Comparison of ENCODE assay signal across 9 cellular contexts in the genomic region with DNA sequence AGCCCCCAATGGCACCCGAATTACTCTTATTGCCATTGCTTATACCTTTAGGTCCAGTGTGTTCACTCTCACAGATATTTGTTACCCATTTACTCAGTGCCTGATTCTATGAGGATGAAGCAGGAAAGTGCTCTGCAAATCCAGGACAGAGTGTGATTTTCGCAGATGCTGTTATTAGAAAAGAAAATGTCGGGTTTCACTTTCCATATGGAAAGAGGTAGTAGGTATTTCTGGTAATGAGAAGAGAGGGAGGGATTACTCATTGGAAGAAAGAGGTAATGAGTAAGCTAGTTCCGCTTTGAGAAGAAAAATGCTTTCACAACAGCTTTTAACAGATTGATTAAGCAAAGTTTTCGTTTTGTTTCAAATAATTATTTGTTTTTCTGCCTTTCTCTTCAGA.
DNase-seq lines count a peak whose midpoint lies in the region; ATAC-seq, FAIRE-seq and TF ChIP-seq lines count a peak whose summit lies in the region.
"Had no signal": no experiment of that assay in that cellular context is flagged by ENCODE, and none has a peak within 500 bp of the region (broad histone marks: within the 10 kb centered on the region; RNA-seq: fewer than 3 reads in every experiment).

No MANE protein-coding gene starts in this region.

- peak; percentile 61 for ATAC-seq in GM19463 (IDR thresholded peaks at IDR 0.05; ENCODE audit: unreplicated experiment)
- ATAC-seq in HG03139 (IDR thresholded peaks at IDR 0.05; ENCODE audit: unreplicated experiment), result peak; percentile 79
- no peak for ATAC-seq in T-cell (replicated peaks in 1 of 4)

- H3K9me3 Mint-ChIP-seq in activated T-helper 1 cell treated with anti-CD3 and anti-CD28 coated beads, Interleukin-12 subunit alpha, Interleukin-12 subunit beta, Interleukin-2, Interleukin-4 antibody, amounts not matched to agents 30 ng/mL and 10 ng/mL and 1 ng/mL, durations not matched to agents 14 hours and 24 hours and 36 hours, result peaks cover 15% of the 10 kb centered on the region
- H3K9me3 Mint-ChIP-seq in T-cell, result no peaks in the 10 kb centered on the region

- peaks cover 91% of the 10 kb centered on the region for H3K4me1 Mint-ChIP-seq in activated T-helper 1 cell treated with anti-CD3 and anti-CD28 coated beads, Interleukin-12 subunit alpha, Interleukin-12 subunit beta, Interleukin-2, Interleukin-4 antibody, amounts not matched to agents 30 ng/mL and 10 ng/mL and 1 ng/mL, durations not matched to agents 14 hours and 24 hours and 36 hours (ENCODE audit: low read depth)
- H3K4me1 Mint-ChIP-seq in T-cell, result peaks cover 21 to 41% (median 31%) of the 10 kb centered on the region in 3 donors

- H3K36me3 Mint-ChIP-seq in activated T-helper 1 cell treated with anti-CD3 and anti-CD28 coated beads, Interleukin-12 subunit alpha, Interleukin-12 subunit beta, Interleukin-2, Interleukin-4 antibody, amounts not matched to agents 30 ng/mL and 10 ng/mL and 1 ng/mL, durations not matched to agents 14 hours and 24 hours and 36 hours (ENCODE audit: low read depth), result peaks cover 17% of the 10 kb centered on the region
- no peaks in the 10 kb centered on the region for H3K36me3 Mint-ChIP-seq in T-cell

- intact Hi-C loops in activated T-helper 1 cell treated with anti-CD3 and anti-CD28 coated beads, Interleukin-12 subunit alpha, Interleukin-12 subunit beta, Interleukin-2, Interleukin-4 antibody, amounts not matched to agents 30 ng/mL and 10 ng/mL and 1 ng/mL, durations not matched to agents 14 hours and 24 hours and 36 hours (cut with micrococcal nuclease), result loop anchor here (1.0 to 5.0 kb wide), 16 partner anchors 36 to 981 kb away; no protein-coding TSS in a partner anchor

- CTCF ChIA-PET in T-cell (lab: Charles Lee), result no interaction called here

- DNase-seq in GM12891 (ENCODE audit: insufficient read length, low spot score) (peak; percentile 41), AG08396 (ENCODE audit: low spot score) (no peak), T-cell (no peak)
- no peak for DNase-seq in activated T-helper 1 cell treated with anti-CD3 and anti-CD28 coated beads, Interleukin-12 subunit alpha, Interleukin-12 subunit beta, Interleukin-2, Interleukin-4 antibody, amounts not matched to agents 30 ng/mL and 10 ng/mL and 1 ng/mL, durations not matched to agents 14 hours and 24 hours and 36 hours (ENCODE audit: low spot score)
- DNase-seq in stimulated activated naive CD4-positive, alpha-beta T cell treated with Interleukin-2 at 50 U/mL for 16 hours (lab: John Stamatoyannopoulos, UW), result no peak
- DNase-seq in activated CD8-positive, alpha-beta memory T cell treated with anti-CD3 and anti-CD28 coated beads, Interleukin-2, amount 50 U/mL, for 48 hours, result no peak

- peak overlapping the region; percentile 97 for H3K27ac Mint-ChIP-seq in activated T-helper 1 cell treated with anti-CD3 and anti-CD28 coated beads, Interleukin-12 subunit alpha, Interleukin-12 subunit beta, Interleukin-2, Interleukin-4 antibody, amounts not matched to agents 30 ng/mL and 10 ng/mL and 1 ng/mL, durations not matched to agents 14 hours and 24 hours and 36 hours
- H3K27ac Mint-ChIP-seq in T-cell, result peak overlapping the region in 1 of 2 donors; percentile 56

- no peak for TF ChIP-seq POLR2A in GM12891 (IDR thresholded peaks at IDR 0.05; ENCODE audit: low read depth, low read length)

- H3K4me3 Mint-ChIP-seq in activated T-helper 1 cell treated with anti-CD3 and anti-CD28 coated beads, Interleukin-12 subunit alpha, Interleukin-12 subunit beta, Interleukin-2, Interleukin-4 antibody, amounts not matched to agents 30 ng/mL and 10 ng/mL and 1 ng/mL, durations not matched to agents 14 hours and 24 hours and 36 hours, result peak overlapping the region; percentile 32
- no peak overlapping the region for H3K4me3 Mint-ChIP-seq in T-cell

- H3K27me3 Mint-ChIP-seq in activated T-helper 1 cell treated with anti-CD3 and anti-CD28 coated beads, Interleukin-12 subunit alpha, Interleukin-12 subunit beta, Interleukin-2, Interleukin-4 antibody, amounts not matched to agents 30 ng/mL and 10 ng/mL and 1 ng/mL, durations not matched to agents 14 hours and 24 hours and 36 hours (ENCODE audit: insufficient read depth), result no peaks in the 10 kb centered on the region
- H3K27me3 Mint-ChIP-seq in T-cell, result no peaks in the 10 kb centered on the region

- POLR2A ChIA-PET in T-cell (lab: Charles Lee), result interaction anchor here (0.6 kb wide), 2 partner anchors 63 to 124 kb away, joined by 3 read pairs; no protein-coding TSS in a partner anchor

- peak; percentile 84 for FAIRE-seq in GM12891 (lab: Jason Lieb, UNC)
- FAIRE-seq: G401.6 had no signal

TF ChIP-seq in GM12891, 5 proteins besides CTCF, POLR2A, EP300 and RAD21:
- peak; percentile 84 for TF ChIP-seq SPI1 (IDR thresholded peaks at IDR 0.05; ENCODE audit: low read depth, low read length)
- TF ChIP-seq PAX5 (IDR thresholded peaks at IDR 0.05; ENCODE audit: insufficient read depth, low read length, severe bottlenecking), result no peak

Comparison
In these comparisons a context has a peak if more than half of its experiments do, and no peak if none do; other contexts are left out.
1. ATAC-seq: peak in GM19463 (single experiment) and HG03139 (single experiment); none in T-cell (0 of 4).